ENCODE assay signal across 15 cellular contexts in the genomic region with DNA sequence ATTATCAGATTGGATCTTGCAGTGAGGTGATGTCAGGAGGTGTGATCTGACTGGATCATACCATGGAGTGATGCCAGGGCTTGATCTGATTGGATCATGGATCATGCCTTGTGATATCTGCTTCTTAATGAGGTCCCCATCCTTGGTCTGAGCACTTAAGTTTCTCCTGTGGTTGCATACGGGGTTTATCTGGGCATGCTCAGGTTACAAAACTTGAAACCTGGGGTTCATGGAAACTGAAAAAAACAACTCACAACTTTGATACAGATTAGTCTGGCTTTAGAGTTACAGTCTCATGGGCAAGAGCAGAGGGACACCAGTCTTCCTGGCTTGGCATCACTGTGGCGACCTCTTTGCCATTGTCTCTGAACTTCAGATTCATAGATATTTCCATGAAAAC.
A peak's percentile ranks its signal among the peaks of the same experiment; 100 is the strongest.
DNase-seq lines count a peak whose midpoint lies in the region; ATAC-seq, FAIRE-seq and TF ChIP-seq lines count a peak whose summit lies in the region.
"Had no signal": no experiment of that assay in that cellular context is flagged by ENCODE, and none has a peak within 500 bp of the region (broad histone marks: within the 10 kb centered on the region; RNA-seq: fewer than 3 reads in every experiment).

No MANE protein-coding gene starts in this region.

- no peak overlapping the region for H3K4me2 ChIP-seq in H1 (ENCODE audit: insufficient read depth in 1 of 2, low read depth in 2 of 2, low read length in 2 of 2)

- no peak overlapping the region for H2BK120ac ChIP-seq in H1 (replicated peaks; ENCODE audit: low read depth, low read length)

- no peak overlapping the region for H3K9ac ChIP-seq in H1 (replicated peaks in 1 of 4; ENCODE audit: extremely low read depth in 1 of 4, low read depth in 3 of 4, low read length in 3 of 4)

- H4K91ac ChIP-seq in H1 (replicated peaks; ENCODE audit: insufficient read length, low read length) = no peak overlapping the region

- no peaks in the 10 kb centered on the region; a peak in 2 of 7 replicates for H3K4me1 ChIP-seq in H1 (replicated peaks in 1 of 4; ENCODE audit: control insufficient read depth in 3 of 4, insufficient read depth in 4 of 4, low read length in 3 of 4)

- H3K18ac ChIP-seq in H1 (ENCODE audit: extremely low read depth, low read length) = no peak overlapping the region

- no peak overlapping the region for H2AK5ac ChIP-seq in H1 (ENCODE audit: low read depth, low read length)

- H3K9me3 ChIP-seq in H1 (ENCODE audit: insufficient read depth in 2 of 2, low read depth in 1 of 2, low read length in 1 of 2) = no peaks in the 10 kb centered on the region
- H3K9me3 ChIP-seq: MG63 had no signal

- ATAC-seq in GM21526 (IDR thresholded peaks at IDR 0.05; ENCODE audit: low FRiP score, unreplicated experiment) = peak; percentile 19
- no peak for ATAC-seq in GM21367 (IDR thresholded peaks at IDR 0.05; ENCODE audit: unreplicated experiment)
- ATAC-seq: GM12878 had no signal

- H3K79me2 ChIP-seq in H1 (ENCODE audit: control insufficient read depth in 1 of 2, insufficient read depth in 2 of 2, low read length in 2 of 2) = no peaks in the 10 kb centered on the region

- 88% methylated on average over 2 of the region's 2 CpGs; no CpG with 5 or more reads in 1 of the 2 experiments for WGBS in H1 (ENCODE audit: extremely low coverage in 1 of 2, insufficient coverage in 1 of 2, insufficient read length in 1 of 2, insufficient replicate concordance in 2 of 2, low coverage in 1 of 2, low lambda C conversion rate in 2 of 2, missing lambda C conversion rate in 1 of 2), 2 experiments

- H3K27ac ChIP-seq in H1 (ENCODE audit: low read depth, low read length) = no peak overlapping the region

- POLR2A ChIA-PET in H1 (lab: Charles Lee; ENCODE audit: partially characterized antibody) = interaction anchor here (0.6 kb wide), 1 partner anchor 1696 kb away, joined by 3 read pairs; no protein-coding TSS in a partner anchor

- H3K4me3 ChIP-seq in Jurkat, Clone E6-1 (ENCODE audit: low read length) = no peak overlapping the region
- no peak overlapping the region for H3K4me3 ChIP-seq in H1 (ENCODE audit: extremely low read depth in 1 of 4, insufficient read depth in 2 of 4, low read depth in 3 of 4, low read length in 4 of 4)
- H3K4me3 ChIP-seq: GM12878, MG63 had no signal

- no peak overlapping the region for H2BK12ac ChIP-seq in H1 (ENCODE audit: low read depth, low read length)

- peak; percentile 14 for DNase-seq in Jurkat, Clone E6-1 (ENCODE audit: low read depth, low spot score)
- DNase-seq in NCI-H2171 treated with DMSO at 0.1 percent for 48 hours (lab: John Stamatoyannopoulos, UW) (peak; percentile 99), H1 (ENCODE audit: low read depth in 1 of 2, low spot score in 2 of 2) (no peak), LoVo (ENCODE audit: low spot score) (no peak), T-helper 9 cell (no peak), GF-D8 (lab: John Stamatoyannopoulos, UW) (no peak)
- DNase-seq: C1 segment of cervical spinal cord; GOT3; MG63; NCI-H1930; NK-92 treated with Interleukin-12 subunit alpha and Interleukin-12 subunit beta, amount 100 ng/mL, for 24 hours had no signal

- peak overlapping the region; percentile 70 for H2AFZ ChIP-seq in H1 (ENCODE audit: low read length)

- FAIRE-seq in H1 (lab: Jason Lieb, UNC) = no peak
- FAIRE-seq: G401.6, GM12878 had no signal

- H3K56ac ChIP-seq in H1 (replicated peaks; ENCODE audit: insufficient read length, low read depth, low read length) = no peak overlapping the region

- no peak for TF ChIP-seq CTCF in H1 (IDR thresholded peaks at IDR 0.05; ENCODE audit: control extremely low read depth in 1 of 3, insufficient read depth in 1 of 3, low read depth in 1 of 3, low read length in 3 of 3)

- H3K4ac ChIP-seq in H1 (replicated peaks; ENCODE audit: insufficient read length, low read depth, low read length) = no peak overlapping the region

- no peak overlapping the region for H3K23ac ChIP-seq in H1 (ENCODE audit: insufficient read length)

- H3K79me1 ChIP-seq in H1 (ENCODE audit: low read depth, low read length) = no peaks in the 10 kb centered on the region

- no peaks in the 10 kb centered on the region for H3K27me3 ChIP-seq in H1 (replicated peaks in 1 of 4; ENCODE audit: control insufficient read depth in 3 of 4, extremely low read depth in 1 of 4, insufficient read depth in 3 of 4, low read length in 3 of 4)
- H3K27me3 ChIP-seq: MG63 had no signal

- no peak overlapping the region for H2BK5ac ChIP-seq in H1 (ENCODE audit: low read depth, low read length)

- H4K20me1 ChIP-seq in H1 (replicated peaks in 1 of 2; ENCODE audit: control insufficient read depth in 1 of 2, insufficient read depth in 2 of 2, low read length in 2 of 2) = no peaks in the 10 kb centered on the region

- TF ChIP-seq RAD21 in H1 (IDR thresholded peaks at IDR 0.05 in 1 of 2, conservative IDR thresholded peaks at IDR 0.05 in 1 of 2; ENCODE audit: low read depth in 2 of 2, low read length in 2 of 2) = no peak

- H2BK15ac ChIP-seq in H1 (ENCODE audit: low read length) = no peak overlapping the region

- H3K36me3 ChIP-seq in H1 (ENCODE audit: control insufficient read depth in 2 of 4, insufficient read depth in 4 of 4, low read length in 3 of 4) = no peaks in the 10 kb centered on the region
- H3K36me3 ChIP-seq: MG63 had no signal

- CTCF ChIA-PET in H1 (lab: Charles Lee; ENCODE audit: partially characterized antibody) = interaction anchor here (1.3 to 1.7 kb wide), 2 partner anchors 9 to 11 kb away, joined by 4 to 5 read pairs; no protein-coding TSS in a partner anchor

- H2BK20ac ChIP-seq in H1 (ENCODE audit: low read length) = no peak overlapping the region

- no peak for TF ChIP-seq EP300 in H1 (IDR thresholded peaks at IDR 0.05; ENCODE audit: borderline replicate concordance in 1 of 2, low read depth in 2 of 2, low read length in 2 of 2)

- H4K8ac ChIP-seq in H1 (ENCODE audit: extremely low read depth, insufficient read depth, low read length) = no peak overlapping the region

- H3K23me2 ChIP-seq in H1 (ENCODE audit: low read depth, low read length) = no peaks in the 10 kb centered on the region

- no peak for TF ChIP-seq POLR2A in H1 (IDR thresholded peaks at IDR 0.05; ENCODE audit: control extremely low read depth in 1 of 2, low read depth in 2 of 2, low read length in 2 of 2)

- no peak overlapping the region for H4K5ac ChIP-seq in H1 (ENCODE audit: insufficient read length, low read depth, low read length)

- no peak overlapping the region for H3K14ac ChIP-seq in H1 (ENCODE audit: insufficient read length)

TF ChIP-seq in H1, 55 proteins besides CTCF, POLR2A, EP300 and RAD21 (continues in another document):
- TF ChIP-seq POU5F1 (IDR thresholded peaks at IDR 0.05; ENCODE audit: low read depth, low read length) (no peak), KDM1A (IDR thresholded peaks at IDR 0.05; ENCODE audit: borderline replicate concordance, low read length) (no peak), SIX5 (IDR thresholded peaks at IDR 0.05; ENCODE audit: low read depth, low read length) (no peak), SRF (IDR thresholded peaks at IDR 0.05; ENCODE audit: low read depth, low read length) (no peak), HDAC2 (IDR thresholded peaks at IDR 0.05; ENCODE audit: borderline replicate concordance in 1 of 2, low read depth in 2 of 2, low read length in 2 of 2) (no peak), CREB1 (IDR thresholded peaks at IDR 0.05) (no peak)

Comparison
In these comparisons a context has a peak if more than half of its experiments do, and no peak if none do; other contexts are left out.
1. DNase-seq: peak in Jurkat, Clone E6-1 (single experiment) and NCI-H2171 treated with DMSO at 0.1 percent for 48 hours (single experiment); none in H1 (0 of 2), LoVo (single experiment), T-helper 9 cell (single experiment) and GF-D8 (single experiment).